26 cellular contexts compared by ENCODE assay signal in genomic region chr3:114318295-114318694, GRCh38. TPM values are rescaled to one million over a fixed set of nuclear protein-coding genes. Genes with fewer than 3 reads are reported as not detected.
DNase-seq lines count a peak whose midpoint lies in the region; ATAC-seq lines count a peak whose summit lies in the region.
"Had no signal": no experiment of that assay in that cellular context is flagged by ENCODE, and none has a peak within 500 bp of the region (broad histone marks: within the 10 kb centered on the region; RNA-seq: fewer than 3 reads in every experiment).

No MANE protein-coding gene starts in this region.

- H3K27ac ChIP-seq in naive thymus-derived CD4-positive, alpha-beta T cell (ENCODE audit: low read depth, low read length), result no peak overlapping the region
- H3K27ac ChIP-seq: gastroesophageal sphincter, lower lobe of right lung had no signal

- H3K4me3 ChIP-seq in naive thymus-derived CD4-positive, alpha-beta T cell (ENCODE audit: low read length), result no peak overlapping the region
- H3K4me3 ChIP-seq: gastroesophageal sphincter, lower lobe of right lung, upper lobe of left lung had no signal

- intact Hi-C loops in naive thymus-derived CD4-positive, alpha-beta T cell (cut with micrococcal nuclease), result no loop called here
- intact Hi-C loops in cardiac septum (cut with DNase I), result no loop called here

- peak overlapping the region; percentile 90 for H3K27ac Mint-ChIP-seq in activated naive CD8-positive, alpha-beta T cell treated with anti-CD3 and anti-CD28 coated beads for 36 hours
- peak overlapping the region in 2 of 9 donors; percentile 35 to 51 for H3K27ac Mint-ChIP-seq in naive thymus-derived CD4-positive, alpha-beta T cell
- H3K27ac Mint-ChIP-seq: activated naive CD4-positive, alpha-beta T cell treated with anti-CD3 and anti-CD28 coated beads, Interleukin-2, amount 50 U/mL, for 24 hours had no signal

- CTCF ChIA-PET in naive thymus-derived CD4-positive, alpha-beta T cell (lab: Charles Lee), result no interaction called here

- H3K36me3 Mint-ChIP-seq in activated naive CD8-positive, alpha-beta T cell treated with anti-CD3 and anti-CD28 coated beads for 36 hours, result peaks cover 32% of the 10 kb centered on the region
- peaks cover 0 to 40% (median 9%) of the 10 kb centered on the region in 5 donors for H3K36me3 Mint-ChIP-seq in naive thymus-derived CD4-positive, alpha-beta T cell

- H3K36me3 ChIP-seq in naive thymus-derived CD4-positive, alpha-beta T cell (ENCODE audit: control insufficient read depth in 2 of 3, insufficient read depth in 3 of 3, low read length in 3 of 3), result no peaks in the 10 kb centered on the region
- H3K36me3 ChIP-seq: BE2C, lower lobe of right lung, upper lobe of left lung had no signal

- POLR2A ChIA-PET in naive thymus-derived CD4-positive, alpha-beta T cell (lab: Charles Lee), result no interaction called here

- H3K9me3 Mint-ChIP-seq in activated naive CD8-positive, alpha-beta T cell treated with anti-CD3 and anti-CD28 coated beads for 36 hours, result no peaks in the 10 kb centered on the region
- H3K9me3 Mint-ChIP-seq in naive thymus-derived CD4-positive, alpha-beta T cell, result no peaks in the 10 kb centered on the region
- H3K9me3 Mint-ChIP-seq: activated naive CD4-positive, alpha-beta T cell treated with anti-CD3 and anti-CD28 coated beads, Interleukin-2, amount 50 U/mL, for 24 hours had no signal

- ATAC-seq in naive thymus-derived CD4-positive, alpha-beta T cell, result peak; percentile 18
- ATAC-seq: gastroesophageal sphincter, lower lobe of right lung had no signal

- H3K27me3 Mint-ChIP-seq in activated naive CD8-positive, alpha-beta T cell treated with anti-CD3 and anti-CD28 coated beads for 36 hours, result no peaks in the 10 kb centered on the region
- no peaks in the 10 kb centered on the region for H3K27me3 Mint-ChIP-seq in naive thymus-derived CD4-positive, alpha-beta T cell
- H3K27me3 Mint-ChIP-seq: activated naive CD4-positive, alpha-beta T cell treated with anti-CD3 and anti-CD28 coated beads, Interleukin-2, amount 50 U/mL, for 24 hours had no signal

- no peaks in the 10 kb centered on the region for H3K9me3 ChIP-seq in naive thymus-derived CD4-positive, alpha-beta T cell (ENCODE audit: control insufficient read depth in 2 of 3, low read length in 3 of 3)
- H3K9me3 ChIP-seq: BE2C, gastroesophageal sphincter, lower lobe of right lung, upper lobe of left lung had no signal

- H3K4me3 Mint-ChIP-seq in activated naive CD8-positive, alpha-beta T cell treated with anti-CD3 and anti-CD28 coated beads for 36 hours, result no peak overlapping the region
- H3K4me3 Mint-ChIP-seq in naive thymus-derived CD4-positive, alpha-beta T cell, result no peak overlapping the region
- H3K4me3 Mint-ChIP-seq: activated naive CD4-positive, alpha-beta T cell treated with anti-CD3 and anti-CD28 coated beads, Interleukin-2, amount 50 U/mL, for 24 hours had no signal

- H3K27me3 ChIP-seq in naive thymus-derived CD4-positive, alpha-beta T cell (ENCODE audit: control insufficient read depth in 2 of 2, insufficient read depth in 2 of 2, low read length in 2 of 2), result no peaks in the 10 kb centered on the region
- H3K27me3 ChIP-seq: BE2C, gastroesophageal sphincter, upper lobe of left lung had no signal

- peaks cover 71% of the 10 kb centered on the region for H3K4me1 Mint-ChIP-seq in activated naive CD8-positive, alpha-beta T cell treated with anti-CD3 and anti-CD28 coated beads for 36 hours
- H3K4me1 Mint-ChIP-seq in naive thymus-derived CD4-positive, alpha-beta T cell, result peaks cover 0 to 36% (median 4%) of the 10 kb centered on the region in 7 donors

- H3K4me1 ChIP-seq in naive thymus-derived CD4-positive, alpha-beta T cell (ENCODE audit: control insufficient read depth in 2 of 2, insufficient read depth in 2 of 2, low read length in 2 of 2), result peaks cover 0 to 59% of the 10 kb centered on the region in 2 donors
- H3K4me1 ChIP-seq: BE2C, gastroesophageal sphincter, lower lobe of right lung had no signal

- in situ Hi-C loops in G401 (cut with HindIII; ENCODE audit: low sequenced_read_pairs), result no loop called here

- peak; percentile 39 for DNase-seq in activated CD4-positive, alpha-beta T cell treated with anti-CD3 and anti-CD28 coated beads for 48 hours
- DNase-seq in activated CD4-positive, alpha-beta T cell treated with anti-CD3 and anti-CD28 coated beads for 1 hour, result no peak
- DNase-seq in ELF-1 (ENCODE audit: low read depth, low spot score), result peak; percentile 14
- peak; percentile 44 for DNase-seq in activated naive CD8-positive, alpha-beta T cell treated with anti-CD3 and anti-CD28 coated beads for 36 hours
- DNase-seq in naive thymus-derived CD4-positive, alpha-beta T cell, result no peak
- no peak for DNase-seq in G401 (ENCODE audit: low spot score)
- no peak for DNase-seq in COLO668 (lab: John Stamatoyannopoulos, UW; ENCODE audit: unreplicated experiment)
- DNase-seq in cardiac septum (ENCODE audit: low spot score), result no peak
- DNase-seq: activated CD4-positive, CD25-positive, alpha-beta regulatory T cell treated with anti-CD3 and anti-CD28 coated beads, Interleukin-2, amount 50 U/mL, for 72 hours; BE2C; Calu3; effector memory CD4-positive, alpha-beta T cell; lower lobe of right lung; NCI-H1105 treated with DMSO at 0.1 percent for 48 hours; NCI-H2081; NCI-H345; NCI-H82; nucleus accumbens; small intestine; stimulated activated CD4-positive, alpha-beta T cell treated with anti-CD3 and anti-CD28 coated beads, Interleukin-2, amount 100 ng/mL, for 48 hours; T1000; upper lobe of left lung had no signal

RNA-seq across cellular contexts. Expression of gene TIGIT, which starts 24.5 kb away (rescaled TPM):
- total RNA-seq in activated naive CD8-positive, alpha-beta T cell treated with anti-CD3 and anti-CD28 coated beads for 36 hours, result 10 to 100 TPM; 12.9 to 16.4 TPM
- total RNA-seq in naive thymus-derived CD4-positive, alpha-beta T cell, result 10 to 100 TPM in 1 of 5 experiments, 1 to 10 TPM in 4; 1.3 to 14.9 (median 3.8) TPM
- polyA plus RNA-seq in naive thymus-derived CD4-positive, alpha-beta T cell, result 1 to 10 TPM in 1 of 2 donors, under 1 TPM in 1; 0.63 to 2.8 TPM
- not detected in 2 replicates for total RNA-seq in G401 (2014; rRNA removed; shearing (Covaris generic))
- total RNA-seq in cardiac septum, result 0.32 TPM
- total RNA-seq: A673, Calu3 had no signal
- polyA plus RNA-seq: keratinocyte had no signal

Comparison
In these comparisons a context has a peak if more than half of its experiments do, and no peak if none do; other contexts are left out.
1. DNase-seq: peak in activated CD4-positive, alpha-beta T cell treated with anti-CD3 and anti-CD28 coated beads for 48 hours (single experiment), ELF-1 (single experiment) and activated naive CD8-positive, alpha-beta T cell treated with anti-CD3 and anti-CD28 coated beads for 36 hours (single experiment); none in activated CD4-positive, alpha-beta T cell treated with anti-CD3 and anti-CD28 coated beads for 1 hour (single experiment), naive thymus-derived CD4-positive, alpha-beta T cell (0 of 9), G401 (single experiment), COLO668 (single experiment) and cardiac septum (single experiment).